22 cellular contexts compared by ENCODE assay signal in genomic region chr9:28206280-28206679, GRCh38.
"Had no signal": no experiment of that assay in that cellular context is flagged by ENCODE, and none has a peak within 500 bp of the region (broad histone marks: within the 10 kb centered on the region; RNA-seq: fewer than 3 reads in every experiment).

No MANE protein-coding gene starts in this region.

- H3K4me3 ChIP-seq: SJSA1, SK-N-MC had no signal

- H3K9me3 ChIP-seq: SJSA1 had no signal

- ATAC-seq: HepG2 had no signal

- H3K4me1 ChIP-seq: SJSA1 had no signal

- H3K36me3 ChIP-seq: SJSA1 had no signal

- H3K27me3 ChIP-seq: SJSA1 had no signal

- DNase-seq: IMR-90, Kasumi-1, KG1, MV-4-11, NCI-H1048, NCI-H1105, NCI-H1436 treated with DMSO at 0.1 percent for 48 hours, NCI-H1694, NCI-H187 treated with DMSO at 0.1 percent for 48 hours, NCI-H2029 treated with DMSO at 0.1 percent for 48 hours, NCI-H2171 treated with DMSO at 0.1 percent for 48 hours, NCI-H345, NCI-H446 treated with DMSO at 0.1 percent for 48 hours, NCI-H510A treated with DMSO at 0.1 percent for 48 hours, NCI-H526, NCI-H748 treated with DMSO at 0.1 percent for 48 hours, Right ventricle myocardium superior, RPMI8226, SIG-M5 had no signal

- H3K27ac ChIP-seq: SJSA1, SK-N-MC had no signal
